Comparison of ENCODE assay signal across 8 cellular contexts in genomic region chr10:25080880-25081581, GRCh38.
DNase-seq lines count a peak whose midpoint lies in the region; ATAC-seq and TF ChIP-seq lines count a peak whose summit lies in the region.

No MANE protein-coding gene starts in this region.

- intact Hi-C loops in CD14-positive monocyte (cut with micrococcal nuclease), result loop anchor here (5.0 kb wide), 1 partner anchor 439 kb away; no protein-coding TSS in a partner anchor
- intact Hi-C loops in lower leg skin (cut with DNase I; ENCODE audit: low total_unique reads), result loop anchor here (10.0 kb wide), 1 partner anchor 436 kb away; no protein-coding TSS in a partner anchor

- DNase-seq in CD14-positive monocyte (ENCODE audit: low spot score), result no peak
- peak; percentile 56 for DNase-seq in NCI-H510A treated with DMSO at 0.1 percent for 48 hours (lab: John Stamatoyannopoulos, UW)
- peak; percentile 71 for DNase-seq in activated CD4-positive, alpha-beta T cell treated with anti-CD3 and anti-CD28 coated beads for 48 hours
- DNase-seq in dedifferentiated amniotic fluid mesenchymal stem cell (ENCODE audit: extremely low spot score), result peak; percentile 94
- peak; percentile 78 to 93 for DNase-seq in lower leg skin (ENCODE audit: low spot score in 2 of 2)
- peak; percentile 29 to 52 (median 47) for DNase-seq in stimulated activated CD4-positive, alpha-beta T cell treated with anti-CD3 and anti-CD28 coated beads, TNF-alpha, amount 100 ng/mL, for 48 hours (ENCODE audit: low read depth in 3 of 3)

- no peak overlapping the region for H3K4me3 Mint-ChIP-seq in CD14-positive monocyte

- H3K27ac Mint-ChIP-seq in CD14-positive monocyte, result no peak overlapping the region

- ATAC-seq in GM19328 (IDR thresholded peaks at IDR 0.05; ENCODE audit: unreplicated experiment) (peak; percentile 56), HG03442 (IDR thresholded peaks at IDR 0.05; ENCODE audit: unreplicated experiment) (peak; percentile 82)

- no peaks in the 10 kb centered on the region for H3K36me3 Mint-ChIP-seq in CD14-positive monocyte

- TF ChIP-seq CTCF in CD14-positive monocyte (IDR thresholded peaks at IDR 0.05) (peak; percentile 82), lower leg skin (IDR thresholded peaks at IDR 0.05) (peak in 1 of 3 donors; percentile 20)

- 3 to 4% methylated on average over 9 of the region's 9 CpGs for WGBS in lower leg skin, 2 donors

- peaks cover 1% of the 10 kb centered on the region for H3K4me1 Mint-ChIP-seq in CD14-positive monocyte

- no peaks in the 10 kb centered on the region for H3K9me3 Mint-ChIP-seq in CD14-positive monocyte

- TF ChIP-seq POLR2A in lower leg skin (IDR thresholded peaks at IDR 0.05), result no peak

- H3K4me3 ChIP-seq in lower leg skin (ENCODE audit: low read depth, poor library complexity, severe bottlenecking), result no peak overlapping the region

- peaks cover 0 to 4% (median 2%) of the 10 kb centered on the region in 3 donors for H3K27me3 Mint-ChIP-seq in CD14-positive monocyte (ENCODE audit: low read depth in 3 of 3)
